ENCODE assay signal across 8 cellular contexts in genomic region chr15:40367673-40368611, GRCh38. TPM values are rescaled to one million over a fixed set of nuclear protein-coding genes. Genes with fewer than 3 reads are reported as not detected.
DNase-seq lines count a peak whose midpoint lies in the region; ATAC-seq and TF ChIP-seq lines count a peak whose summit lies in the region.

No MANE protein-coding gene starts in this region.

- no peaks in the 10 kb centered on the region for H3K9me3 ChIP-seq in duodenal mucosa (ENCODE audit: control insufficient read depth in 1 of 2, low read length in 2 of 2)
- H3K9me3 ChIP-seq in lower lobe of right lung = no peaks in the 10 kb centered on the region
- no peaks in the 10 kb centered on the region for H3K9me3 ChIP-seq in WERI-Rb-1 (ENCODE audit: severe bottlenecking)

- intact Hi-C loops in lower lobe of right lung (cut with DNase I) = no loop called here

- H3K36me3 ChIP-seq in duodenal mucosa (ENCODE audit: control insufficient read depth in 1 of 2, insufficient read depth in 2 of 2, low read length in 2 of 2) (no peaks in the 10 kb centered on the region), lower lobe of right lung (no peaks in the 10 kb centered on the region), WERI-Rb-1 (peaks cover 9% of the 10 kb centered on the region)

- ATAC-seq in GM18505 (IDR thresholded peaks at IDR 0.05; ENCODE audit: unreplicated experiment) (peak; percentile 78), HG02973 (IDR thresholded peaks at IDR 0.05; ENCODE audit: unreplicated experiment) (peak; percentile 79), lower lobe of right lung (peak; percentile 94 to 95)

- peak overlapping the region; percentile 15 to 59 for H3K9ac ChIP-seq in duodenal mucosa (ENCODE audit: low read depth in 1 of 2, low read length in 2 of 2)

- DNase-seq in NCI-H460 (ENCODE audit: extremely low read depth, low read depth) (peak; percentile 87), lower lobe of right lung (peak; percentile 95), WERI-Rb-1 (no peak)
- DNase-seq in activated CD4-positive, alpha-beta T cell treated with anti-CD3 and anti-CD28 coated beads, Interleukin-2, amount 50 U/mL, for 24 hours (ENCODE audit: low read depth in 1 of 2, low spot score in 1 of 2) = peak; percentile 63 to 71
- DNase-seq in stimulated activated CD4-positive, alpha-beta T cell treated with anti-CD3 and anti-CD28 coated beads, Interleukin-4, amount 100 ng/mL, for 48 hours (ENCODE audit: low read depth in 2 of 2) = peak; percentile 73 to 78

- H3K27ac ChIP-seq in duodenal mucosa (ENCODE audit: low read depth, low read length) (no peak overlapping the region), lower lobe of right lung (peak overlapping the region; percentile 62), WERI-Rb-1 (no peak overlapping the region)

- H3K27me3 ChIP-seq in duodenal mucosa (ENCODE audit: control insufficient read depth in 1 of 2, insufficient read depth in 2 of 2, low read length in 2 of 2) = no peaks in the 10 kb centered on the region
- no peaks in the 10 kb centered on the region for H3K27me3 ChIP-seq in lower lobe of right lung (ENCODE audit: low read depth)
- no peaks in the 10 kb centered on the region for H3K27me3 ChIP-seq in WERI-Rb-1 (ENCODE audit: insufficient read depth, low read depth, severe bottlenecking)

- TF ChIP-seq CTCF in lower lobe of right lung (IDR thresholded peaks at IDR 0.05) (peak; percentile 88), WERI-Rb-1 (IDR thresholded peaks at IDR 0.05; ENCODE audit: low read depth, low read length) (no peak)

- TF ChIP-seq POLR2A in GM18505 (IDR thresholded peaks at IDR 0.05; ENCODE audit: borderline replicate concordance, extremely low read depth, insufficient read depth, insufficient read length) = no peak

- H3K4me1 ChIP-seq in duodenal mucosa (ENCODE audit: control insufficient read depth in 1 of 2, insufficient read depth in 2 of 2, low read length in 2 of 2) (peaks cover 10 to 17% of the 10 kb centered on the region in 2 donors), lower lobe of right lung (peaks cover 24% of the 10 kb centered on the region)

- H3K4me3 ChIP-seq in duodenal mucosa (ENCODE audit: low read depth in 1 of 2, low read length in 2 of 2) = peak overlapping the region; percentile 58
- peak overlapping the region; percentile 55 for H3K4me3 ChIP-seq in lower lobe of right lung
- no peak overlapping the region for H3K4me3 ChIP-seq in WERI-Rb-1 (ENCODE audit: low read depth, low read length)

RNA-seq across cellular contexts. Expression of gene DISP2, which starts 9.9 kb away (rescaled TPM):
- total RNA-seq in NCI-H460 (2014; rRNA removed; shearing (Covaris generic)) = 0.12 and 1.0 TPM in 2 replicates
- polyA plus RNA-seq in NCI-H460 (2014; cell fraction: nucleus; rRNA removed) = 0.26 and 1.8 TPM in 2 replicates
- total RNA-seq in lower lobe of right lung = 4.3 TPM

RNA-seq across cellular contexts. Expression of gene KNSTRN, which starts 14.6 kb away (rescaled TPM):
- 66.8 and 80.4 TPM in 2 replicates for total RNA-seq in NCI-H460 (2014; rRNA removed; shearing (Covaris generic))
- 68.2 and 92.8 TPM in 2 replicates for polyA plus RNA-seq in NCI-H460 (2014; cell fraction: nucleus; rRNA removed)
- 20.1 TPM for total RNA-seq in lower lobe of right lung

RNA-seq across cellular contexts. Expression of gene PHGR1, which starts 17.1 kb away (rescaled TPM):
- not detected in 2 replicates for total RNA-seq in NCI-H460 (2014; rRNA removed; shearing (Covaris generic))
- polyA plus RNA-seq in NCI-H460 (2014; cell fraction: nucleus; rRNA removed) = not detected in 2 replicates
- not detected for total RNA-seq in lower lobe of right lung

RNA-seq across cellular contexts. Expression of gene CCDC9B, which starts 27.2 kb away (rescaled TPM):
- 8.9 and 9.4 TPM in 2 replicates for total RNA-seq in NCI-H460 (2014; rRNA removed; shearing (Covaris generic))
- 17.8 and 22.5 TPM in 2 replicates for polyA plus RNA-seq in NCI-H460 (2014; cell fraction: nucleus; rRNA removed)
- total RNA-seq in lower lobe of right lung = 71.4 TPM

RNA-seq across cellular contexts. Expression of gene IVD, which starts 37.7 kb away (rescaled TPM):
- total RNA-seq in NCI-H460 (2014; rRNA removed; shearing (Covaris generic)) = 19.0 and 27.2 TPM in 2 replicates
- polyA plus RNA-seq in NCI-H460 (2014; cell fraction: nucleus; rRNA removed) = 52.5 and 60.9 TPM in 2 replicates
- total RNA-seq in lower lobe of right lung = 93.5 TPM
